Comparison of ENCODE assay signal across 8 cellular contexts in the genomic region with DNA sequence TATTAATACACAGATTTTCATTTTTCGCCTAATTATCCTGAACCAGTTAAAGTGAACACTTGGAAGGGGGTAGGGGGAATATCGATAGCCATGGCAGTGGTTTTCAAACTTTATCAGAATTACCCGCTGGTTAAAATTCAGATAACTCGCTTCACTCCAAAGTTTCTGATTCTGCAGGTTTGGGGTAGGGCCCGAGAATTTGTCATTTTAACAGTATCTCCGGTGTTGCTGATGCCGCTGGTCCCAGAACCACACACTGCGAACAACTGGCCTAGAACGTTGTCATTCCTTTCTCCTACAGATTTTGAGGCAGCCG. TPM values are rescaled to one million over a fixed set of nuclear protein-coding genes. Genes with fewer than 3 reads are reported as not detected.
DNase-seq lines count a peak whose midpoint lies in the region; ATAC-seq, FAIRE-seq and TF ChIP-seq lines count a peak whose summit lies in the region.

No MANE protein-coding gene starts in this region.

- POLR2A ChIA-PET in GM12878 (lab: Charles Lee): interaction anchor here (1.1 kb wide), 1 partner anchor 10 kb away, joined by 3 read pairs; no protein-coding TSS in a partner anchor

- no peak for TF ChIP-seq EP300 in GM12878 (IDR thresholded peaks at IDR 0.05; ENCODE audit: borderline replicate concordance in 1 of 2, control insufficient read depth in 1 of 2, low read depth in 2 of 2, low read length in 2 of 2)

- H3K36me3 ChIP-seq in GM12878 (ENCODE audit: control insufficient read depth in 2 of 2, insufficient read depth in 2 of 2, low read length in 1 of 2) (peaks cover 0 to 2% of the 10 kb centered on the region in 2 experiments; a peak in 2 of 4 replicates), lung (ENCODE audit: control insufficient read depth in 2 of 2, insufficient read depth in 2 of 2, low read length in 2 of 2) (peaks cover 1 to 3% of the 10 kb centered on the region in 2 donors), aorta (ENCODE audit: control insufficient read depth in 1 of 2, insufficient read depth in 2 of 2, low read length in 1 of 2) (no peaks in the 10 kb centered on the region)

- RAD21 ChIA-PET in GM12878 (lab: Charles Lee; ENCODE audit: unreplicated experiment): interaction anchor here (1.9 kb wide), 1 partner anchor 221 kb away, joined by 6 read pairs; no protein-coding TSS in a partner anchor

- H2AFZ ChIP-seq in GM12878 (ENCODE audit: control insufficient read depth, low read depth, low read length): peak overlapping the region; percentile 100

- peaks cover 46% of the 10 kb centered on the region for H3K79me2 ChIP-seq in GM12878 (ENCODE audit: control insufficient read depth, insufficient read depth, low read length)

- DNase-seq in Right ventricle myocardium inferior (ENCODE audit: missing footprints) (no peak), left cardiac atrium (no peak), GM12878 (ENCODE audit: low read depth, low spot score) (no peak), lung (ENCODE audit: low spot score) (no peak), aorta (no peak), posterior cingulate gyrus (no peak), NCI-H1694 treated with DMSO at 0.1 percent for 48 hours (lab: John Stamatoyannopoulos, UW) (no peak)

- no peaks in the 10 kb centered on the region for H4K20me1 ChIP-seq in GM12878 (ENCODE audit: control insufficient read depth, insufficient read depth)

- H3K4me1 ChIP-seq in GM12878 (ENCODE audit: control insufficient read depth, insufficient read depth, low read length) (peaks cover 7% of the 10 kb centered on the region), lung (ENCODE audit: control insufficient read depth in 2 of 2, insufficient read depth in 2 of 2, low read length in 2 of 2) (peaks cover 0 to 4% of the 10 kb centered on the region in 2 donors), aorta (ENCODE audit: control insufficient read depth in 1 of 2, insufficient read depth in 2 of 2, low read length in 2 of 2) (no peaks in the 10 kb centered on the region)

- H3K9ac ChIP-seq in GM12878 (ENCODE audit: control insufficient read depth, insufficient read depth, low read length): peak overlapping the region; percentile 98

- H3K4me3 ChIP-seq in GM12878 (peak overlapping the region; percentile 95), lung (peak overlapping the region; percentile 63), aorta (ENCODE audit: low read length in 2 of 2) (peak overlapping the region; percentile 60 to 85)

- ATAC-seq in Right ventricle myocardium inferior (peak; percentile 15), left cardiac atrium (no peak), GM12878 (peak; percentile 17; the same call in 2 of the 3 replicates), lung (ENCODE audit: insufficient read depth, low FRiP score) (no peak), aorta (ENCODE audit: low FRiP score) (no peak), HG03469 (IDR thresholded peaks at IDR 0.05; ENCODE audit: unreplicated experiment) (no peak)

- WGBS in GM12878 (ENCODE audit: insufficient coverage, insufficient replicate concordance, low lambda C conversion rate, missing lambda C conversion rate): 3% methylated on average over 10 of the region's 10 CpGs
- WGBS in lung, 2 donors: 9 to 11% methylated on average over 10 of the region's 10 CpGs
- 10 to 11% methylated on average over 10 of the region's 10 CpGs for WGBS in aorta, 2 donors

- TF ChIP-seq CTCF in GM12878 (IDR thresholded peaks at IDR 0.05 in 2 of 3, conservative IDR thresholded peaks at IDR 0.05 in 1 of 3; ENCODE audit: control insufficient read depth in 2 of 3, extremely low read depth in 1 of 3, insufficient read depth in 1 of 3, low read depth in 3 of 3, low read length in 3 of 3): no peak
- no peak for TF ChIP-seq CTCF in lung (IDR thresholded peaks at IDR 0.05; ENCODE audit: control extremely low read depth, extremely low read depth)

- no peak for FAIRE-seq in GM12878 (lab: Jason Lieb, UNC)

- intact Hi-C loops in Right ventricle myocardium inferior (cut with DNase I): no loop called here
- intact Hi-C loops in left cardiac atrium (cut with DNase I): loop anchor here in 1 of 2 donors (5.0 kb wide), 1 partner anchor 261 kb away; a partner anchor contains a TSS
- intact Hi-C loops in GM12878 (cut with micrococcal nuclease; ENCODE audit: unreplicated experiment): no loop called here
- intact Hi-C loops in aorta (cut with DNase I): loop anchor here in 1 of 2 donors (5.0 kb wide), 1 partner anchor 361 kb away; a partner anchor contains a TSS
- intact Hi-C loops in posterior cingulate gyrus (cut with DNase I): no loop called here

- H3K27ac ChIP-seq in GM12878 (ENCODE audit: control insufficient read depth, insufficient read depth) (peak overlapping the region; percentile 94), lung (ENCODE audit: low read depth in 1 of 2, low read length in 1 of 2) (peak overlapping the region; percentile 97 to 99), aorta (ENCODE audit: low read depth in 1 of 2, low read length in 2 of 2) (peak overlapping the region in 1 of 2 donors; percentile 87)

- in situ Hi-C loops in GM12878 (cut with MboI): no loop called here

- TF ChIP-seq POLR2A in GM12878 (IDR thresholded peaks at IDR 0.05; ENCODE audit: low read depth, low read length): no peak

- no peaks in the 10 kb centered on the region for H3K27me3 ChIP-seq in GM12878 (replicated peaks in 1 of 2; ENCODE audit: control insufficient read depth in 2 of 2, insufficient read depth in 2 of 2, low read length in 1 of 2)
- no peaks in the 10 kb centered on the region for H3K27me3 ChIP-seq in lung (ENCODE audit: control insufficient read depth, insufficient read depth)
- no peaks in the 10 kb centered on the region for H3K27me3 ChIP-seq in aorta (ENCODE audit: control insufficient read depth in 1 of 2, insufficient read depth in 2 of 2, low read length in 1 of 2)

- no peak for TF ChIP-seq RAD21 in GM12878 (IDR thresholded peaks at IDR 0.05; ENCODE audit: insufficient read depth, low read depth, low read length)

- BruUV-seq in GM12878 (replicated peaks; lab: Mats Ljungman, UMichigan): TSS peak; percentile 99

- CTCF ChIA-PET in GM12878 (lab: Yijun Ruan, JAX): no interaction called here

- SMC1A ChIA-PET in GM12878 (lab: Charles Lee; ENCODE audit: uncharacterized antibody, unreplicated experiment): interaction anchor here (4.6 kb wide), 1 partner anchor 12 kb away, joined by 29 read pairs; no protein-coding TSS in a partner anchor

- peak overlapping the region; percentile 83 for H3K4me2 ChIP-seq in GM12878 (ENCODE audit: control insufficient read depth, insufficient read depth)

- H3K9me3 ChIP-seq in GM12878 (replicated peaks; ENCODE audit: control insufficient read depth, insufficient read depth, low read length): no peaks in the 10 kb centered on the region
- H3K9me3 ChIP-seq in lung (ENCODE audit: control insufficient read depth in 2 of 2, insufficient read depth in 1 of 2, low read length in 1 of 2): no peaks in the 10 kb centered on the region
- no peaks in the 10 kb centered on the region for H3K9me3 ChIP-seq in aorta (ENCODE audit: control insufficient read depth, low read length)

TF ChIP-seq in GM12878, 131 proteins besides CTCF, POLR2A, EP300 and RAD21 (continues in another document):
- TF ChIP-seq, protein P1, sequence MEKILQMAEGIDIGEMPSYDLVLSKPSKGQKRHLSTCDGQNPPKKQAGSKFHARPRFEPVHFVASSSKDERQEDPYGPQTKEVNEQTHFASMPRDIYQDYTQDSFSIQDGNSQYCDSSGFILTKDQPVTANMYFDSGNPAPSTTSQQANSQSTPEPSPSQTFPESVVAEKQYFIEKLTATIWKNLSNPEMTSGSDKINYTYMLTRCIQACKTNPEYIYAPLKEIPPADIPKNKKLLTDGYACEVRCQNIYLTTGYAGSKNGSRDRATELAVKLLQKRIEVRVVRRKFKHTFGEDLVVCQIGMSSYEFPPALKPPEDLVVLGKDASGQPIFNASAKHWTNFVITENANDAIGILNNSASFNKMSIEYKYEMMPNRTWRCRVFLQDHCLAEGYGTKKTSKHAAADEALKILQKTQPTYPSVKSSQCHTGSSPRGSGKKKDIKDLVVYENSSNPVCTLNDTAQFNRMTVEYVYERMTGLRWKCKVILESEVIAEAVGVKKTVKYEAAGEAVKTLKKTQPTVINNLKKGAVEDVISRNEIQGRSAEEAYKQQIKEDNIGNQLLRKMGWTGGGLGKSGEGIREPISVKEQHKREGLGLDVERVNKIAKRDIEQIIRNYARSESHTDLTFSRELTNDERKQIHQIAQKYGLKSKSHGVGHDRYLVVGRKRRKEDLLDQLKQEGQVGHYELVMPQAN (conservative IDR thresholded peaks at IDR 0.05): 0 out of 2 replicates have a peak, but pooled peaks have one; percentile 8

RNA-seq across cellular contexts. Expression of a gene that starts 0.3 kb away (rescaled TPM):
- total RNA-seq in Right ventricle myocardium inferior: 19.5 TPM
- total RNA-seq in left cardiac atrium: 10 to 100 TPM; 22.1 to 33.8 TPM
- 41.3 and 45.8 TPM in 2 replicates for total RNA-seq in GM12878 (2013; cell fraction: nucleolus; rRNA removed)
- 12.5 and 15.6 TPM in 2 replicates for total RNA-seq in GM12878 (2014; rRNA removed)
- 29.0 and 30.5 TPM in 2 replicates for total RNA-seq in GM12878 (2014; rRNA removed; fragmentation: Illumina TruSeq; extraction: Trizol)
- total RNA-seq in GM12878 (2021): 16.2 and 20.3 TPM in 2 replicates
- 31.6 TPM for polyA plus RNA-seq in GM12878 (2011; ENCODE audit: low read depth)
- 18.0 and 22.5 TPM in 2 replicates for polyA plus RNA-seq in GM12878 (2011; rRNA removed)
- polyA plus RNA-seq in GM12878 (2011; cell fraction: cytosol; rRNA removed): 9.7 and 13.6 TPM in 2 replicates
- 12.0 and 13.0 TPM in 2 replicates for polyA plus RNA-seq in GM12878 (2011; cell fraction: nucleus; rRNA removed)
- polyA plus RNA-seq in GM12878 (2012): 28.0 and 32.9 TPM in 2 replicates
- 48.9 and 85.2 TPM in 2 replicates for polyA plus RNA-seq in GM12878 (2014; fragmentation: Illumina TruSeq; extraction: Trizol)
- 10 to 100 TPM; 57.2 to 69.7 TPM for polyA plus RNA-seq in GM12878 (2014; fragmentation: Nextera tagmentation; extraction: Ambion mirVana)
- polyA plus RNA-seq in GM12878 (2014; rRNA removed): 18.4 and 20.1 TPM in 2 replicates
- 10 to 100 TPM; 46.6 to 47.2 TPM for polyA plus RNA-seq in GM12878 (2016; fragmentation: Nextera tagmentation; extraction: Ambion mirVana)
- polyA minus RNA-seq in GM12878 (2011; rRNA and poly(A)+ RNA removed): 5.9 and 7.5 TPM in 2 replicates
- polyA minus RNA-seq in GM12878 (2011; cell fraction: cytosol; rRNA and poly(A)+ RNA removed): 9.9 and 11.9 TPM in 2 replicates
- 13.9 and 32.1 TPM in 2 replicates for polyA minus RNA-seq in GM12878 (2011; cell fraction: nucleus; rRNA and poly(A)+ RNA removed)
- total RNA-seq in lung: 10 to 100 TPM; 24.8 to 33.5 TPM
- 10 to 100 TPM; 22.3 to 22.8 TPM for polyA plus RNA-seq in lung
- 10 to 100 TPM; 59.9 to 60.0 TPM for total RNA-seq in aorta
- polyA plus RNA-seq in aorta: 10 to 100 TPM; 39.5 to 91.9 TPM

Comparison
In these comparisons a context has a peak if more than half of its experiments do, and no peak if none do; other contexts are left out.
1. ATAC-seq: peak in Right ventricle myocardium inferior (single experiment) and GM12878 (single experiment); none in left cardiac atrium (0 of 2), lung (single experiment), aorta (single experiment) and HG03469 (single experiment).
2. Peak in every context shown above with its lines, with median percentiles within 50 percentile points of each other: H3K4me3 ChIP-seq.